ENCODE assay signal across 9 cellular contexts in the genomic region with DNA sequence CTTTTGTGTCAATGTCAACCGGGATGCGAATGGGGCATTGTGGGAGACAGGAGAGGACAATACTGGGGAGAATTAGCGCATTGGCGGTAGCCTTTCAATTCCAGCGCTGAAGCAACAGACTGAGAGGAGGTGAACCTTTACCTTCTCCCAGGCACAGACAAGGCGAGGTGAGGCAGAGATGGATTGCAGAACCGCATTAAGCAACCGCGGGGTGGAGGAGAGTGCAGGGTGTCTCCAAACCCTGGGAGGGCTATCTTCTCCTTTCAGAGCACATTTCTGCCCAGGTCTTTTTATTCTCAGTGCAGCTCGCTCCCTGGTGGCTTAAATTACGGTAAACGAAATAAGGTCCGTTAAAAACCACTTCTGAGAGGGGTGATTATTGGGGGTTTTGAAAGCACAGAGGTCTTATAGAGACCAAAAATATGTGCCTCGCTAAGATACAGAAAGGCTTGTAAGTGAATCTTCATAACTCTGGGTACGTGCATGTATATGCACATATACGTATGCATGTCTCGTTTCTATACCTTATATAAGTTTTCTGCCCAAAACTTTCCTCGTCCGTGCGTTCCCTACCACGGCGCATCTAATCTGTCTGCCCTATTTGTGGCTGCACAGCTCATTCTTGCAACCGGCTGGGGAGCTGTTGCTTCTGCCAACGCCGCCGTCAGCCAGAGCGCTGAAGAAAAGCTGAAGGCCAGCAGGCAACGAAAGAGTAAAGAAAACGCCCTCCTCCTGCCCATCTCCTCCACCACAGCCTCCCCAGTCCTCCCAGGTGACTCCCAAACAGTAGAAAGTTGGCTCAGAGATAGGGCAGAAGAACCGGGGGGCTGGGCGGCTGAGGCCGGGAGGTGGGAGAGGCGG. TPM values are rescaled to one million over a fixed set of nuclear protein-coding genes. Genes with fewer than 3 reads are reported as not detected.
DNase-seq lines count a peak whose midpoint lies in the region; FAIRE-seq and TF ChIP-seq lines count a peak whose summit lies in the region.
"Had no signal": no experiment of that assay in that cellular context is flagged by ENCODE, and none has a peak within 500 bp of the region (broad histone marks: within the 10 kb centered on the region; RNA-seq: fewer than 3 reads in every experiment).

No MANE protein-coding gene starts in this region.

- peak overlapping the region; percentile 74 for H3K4me3 ChIP-seq in WERI-Rb-1 (ENCODE audit: low read depth, low read length)
- H3K4me3 ChIP-seq in iPS-15b (ENCODE audit: low read depth, low read length) = peak overlapping the region; percentile 60
- peak overlapping the region; percentile 33 to 50 (median 44) for H3K4me3 ChIP-seq in stomach
- H3K4me3 ChIP-seq: SK-N-MC had no signal

- POLR2A ChIA-PET in activated CD4-positive, alpha-beta memory T cell treated with anti-CD3 and anti-CD28 coated beads for 36 hours (lab: Charles Lee) = no interaction called here
- POLR2A ChIA-PET in activated CD4-positive, alpha-beta memory T cell treated with anti-CD3 and anti-CD28 coated beads, Interleukin-2, amount 10 ng/mL, durations not matched to agents 7 days and 5 days (lab: Charles Lee) = no interaction called here

- WGBS in stomach, 5 donors = 4 to 9% (median 6%) methylated on average over 30 to 33 of the region's 33 CpGs

- H3K4me1 Mint-ChIP-seq in activated CD4-positive, alpha-beta memory T cell treated with anti-CD3 and anti-CD28 coated beads for 36 hours (ENCODE audit: low read depth) = peaks cover 9% of the 10 kb centered on the region
- H3K4me1 Mint-ChIP-seq in activated CD4-positive, alpha-beta memory T cell treated with anti-CD3 and anti-CD28 coated beads, Interleukin-2, amount 10 ng/mL, durations not matched to agents 7 days and 5 days = peaks cover 2% of the 10 kb centered on the region

- peaks cover 35% of the 10 kb centered on the region for H3K27me3 Mint-ChIP-seq in activated CD4-positive, alpha-beta memory T cell treated with anti-CD3 and anti-CD28 coated beads for 36 hours
- peaks cover 30% of the 10 kb centered on the region for H3K27me3 Mint-ChIP-seq in activated CD4-positive, alpha-beta memory T cell treated with anti-CD3 and anti-CD28 coated beads, Interleukin-2, amount 10 ng/mL, durations not matched to agents 7 days and 5 days

- H3K4me1 ChIP-seq in iPS-15b (ENCODE audit: control insufficient read depth, insufficient read depth, low read length) = peaks cover 3% of the 10 kb centered on the region
- peaks cover 16 to 20% (median 19%) of the 10 kb centered on the region in 4 donors for H3K4me1 ChIP-seq in stomach

- no peaks in the 10 kb centered on the region for H3K36me3 Mint-ChIP-seq in activated CD4-positive, alpha-beta memory T cell treated with anti-CD3 and anti-CD28 coated beads for 36 hours
- H3K36me3 Mint-ChIP-seq in activated CD4-positive, alpha-beta memory T cell treated with anti-CD3 and anti-CD28 coated beads, Interleukin-2, amount 10 ng/mL, durations not matched to agents 7 days and 5 days (ENCODE audit: low read depth) = no peaks in the 10 kb centered on the region

- intact Hi-C loops in activated CD4-positive, alpha-beta memory T cell treated with anti-CD3 and anti-CD28 coated beads for 36 hours (cut with micrococcal nuclease) = no loop called here
- intact Hi-C loops in stomach (cut with DNase I; ENCODE audit: low total_unique reads) = no loop called here

- no peak for TF ChIP-seq EP300 in stomach (IDR thresholded peaks at IDR 0.05)

- TF ChIP-seq CTCF in WERI-Rb-1 (IDR thresholded peaks at IDR 0.05; ENCODE audit: low read depth, low read length) (no peak; the same call in 1 of the 2 replicates), stomach (IDR thresholded peaks at IDR 0.05) (no peak)

- no peak overlapping the region for H3K4me3 Mint-ChIP-seq in activated CD4-positive, alpha-beta memory T cell treated with anti-CD3 and anti-CD28 coated beads for 36 hours
- H3K4me3 Mint-ChIP-seq in activated CD4-positive, alpha-beta memory T cell treated with anti-CD3 and anti-CD28 coated beads, Interleukin-2, amount 10 ng/mL, durations not matched to agents 7 days and 5 days = no peak overlapping the region

- no peak overlapping the region for H3K27ac Mint-ChIP-seq in activated CD4-positive, alpha-beta memory T cell treated with anti-CD3 and anti-CD28 coated beads for 36 hours
- H3K27ac Mint-ChIP-seq in activated CD4-positive, alpha-beta memory T cell treated with anti-CD3 and anti-CD28 coated beads, Interleukin-2, amount 10 ng/mL, durations not matched to agents 7 days and 5 days = no peak overlapping the region

- H3K27ac ChIP-seq in WERI-Rb-1 (no peak overlapping the region), stomach (no peak overlapping the region)
- H3K27ac ChIP-seq: SK-N-MC had no signal

- no peaks in the 10 kb centered on the region for H3K36me3 ChIP-seq in WERI-Rb-1
- H3K36me3 ChIP-seq in iPS-15b (ENCODE audit: control insufficient read depth, insufficient read depth, low read length) = no peaks in the 10 kb centered on the region
- no peaks in the 10 kb centered on the region for H3K36me3 ChIP-seq in stomach

- H3K27me3 ChIP-seq in WERI-Rb-1 (ENCODE audit: insufficient read depth, low read depth, severe bottlenecking) = no peaks in the 10 kb centered on the region
- H3K27me3 ChIP-seq in iPS-15b (ENCODE audit: control insufficient read depth, insufficient read depth, low read length) = peaks cover 38% of the 10 kb centered on the region
- H3K27me3 ChIP-seq in stomach = peaks cover 16 to 70% (median 36%) of the 10 kb centered on the region in 3 donors

- DNase-seq in activated CD4-positive, alpha-beta memory T cell treated with anti-CD3 and anti-CD28 coated beads for 36 hours = peak; percentile 19
- no peak for DNase-seq in activated CD4-positive, alpha-beta memory T cell treated with anti-CD3 and anti-CD28 coated beads, Interleukin-2, amount 10 ng/mL, durations not matched to agents 7 days and 5 days
- peak; percentile 57 for DNase-seq in WERI-Rb-1
- no peak for DNase-seq in stomach
- no peak for DNase-seq in NCI-H2029 (lab: John Stamatoyannopoulos, UW)
- no peak for DNase-seq in GM12892 (ENCODE audit: insufficient read length)
- no peak for DNase-seq in NCI-H2171 (lab: John Stamatoyannopoulos, UW)

- no peak overlapping the region for H3K9ac ChIP-seq in iPS-15b (ENCODE audit: low read depth, low read length)

- FAIRE-seq in GM12892 (lab: Jason Lieb, UNC) = no peak

- H3K9me3 ChIP-seq in WERI-Rb-1 (ENCODE audit: severe bottlenecking) (no peaks in the 10 kb centered on the region), iPS-15b (ENCODE audit: control insufficient read depth, insufficient read depth, low read length) (no peaks in the 10 kb centered on the region), stomach (no peaks in the 10 kb centered on the region)

- TF ChIP-seq POLR2A in stomach (IDR thresholded peaks at IDR 0.05) (no peak), GM12892 (IDR thresholded peaks at IDR 0.05; ENCODE audit: low read depth, low read length) (no peak)

- CTCF ChIA-PET in activated CD4-positive, alpha-beta memory T cell treated with anti-CD3 and anti-CD28 coated beads for 36 hours (lab: Charles Lee) = no interaction called here
- CTCF ChIA-PET in activated CD4-positive, alpha-beta memory T cell treated with anti-CD3 and anti-CD28 coated beads, Interleukin-2, amount 10 ng/mL, durations not matched to agents 7 days and 5 days (lab: Charles Lee) = no interaction called here

- no peaks in the 10 kb centered on the region for H3K9me3 Mint-ChIP-seq in activated CD4-positive, alpha-beta memory T cell treated with anti-CD3 and anti-CD28 coated beads for 36 hours
- no peaks in the 10 kb centered on the region for H3K9me3 Mint-ChIP-seq in activated CD4-positive, alpha-beta memory T cell treated with anti-CD3 and anti-CD28 coated beads, Interleukin-2, amount 10 ng/mL, durations not matched to agents 7 days and 5 days

RNA-seq across cellular contexts. Expression of gene ZNF804B, which starts 0.9 kb away (rescaled TPM):
- not detected for total RNA-seq in activated CD4-positive, alpha-beta memory T cell treated with anti-CD3 and anti-CD28 coated beads for 36 hours
- not detected for total RNA-seq in activated CD4-positive, alpha-beta memory T cell treated with anti-CD3 and anti-CD28 coated beads, Interleukin-2, amount 10 ng/mL, durations not matched to agents 7 days and 5 days
- under 1 TPM in 1 of 5 donors, not detected in 4; 0.37 TPM for total RNA-seq in stomach
- not detected for polyA plus RNA-seq in stomach
- polyA plus RNA-seq in GM12892 (2012; ENCODE audit: missing spikeins) = not detected

RNA-seq across cellular contexts. Expression of gene TEX47, which starts 37.0 kb away (rescaled TPM):
- not detected for total RNA-seq in activated CD4-positive, alpha-beta memory T cell treated with anti-CD3 and anti-CD28 coated beads for 36 hours
- total RNA-seq in activated CD4-positive, alpha-beta memory T cell treated with anti-CD3 and anti-CD28 coated beads, Interleukin-2, amount 10 ng/mL, durations not matched to agents 7 days and 5 days = not detected
- not detected for total RNA-seq in stomach
- polyA plus RNA-seq in stomach = not detected
- not detected for polyA plus RNA-seq in GM12892 (2012; ENCODE audit: missing spikeins)

Comparison
In these comparisons a context has a peak if more than half of its experiments do, and no peak if none do; other contexts are left out.
1. DNase-seq: peak in activated CD4-positive, alpha-beta memory T cell treated with anti-CD3 and anti-CD28 coated beads for 36 hours (single experiment) and WERI-Rb-1 (single experiment); none in activated CD4-positive, alpha-beta memory T cell treated with anti-CD3 and anti-CD28 coated beads, Interleukin-2, amount 10 ng/mL, durations not matched to agents 7 days and 5 days (single experiment), stomach (single experiment), NCI-H2029 (single experiment), GM12892 (single experiment) and NCI-H2171 (single experiment).
2. Peak in every context shown above with its lines, with median percentiles within 50 percentile points of each other: H3K4me3 ChIP-seq.